8 cellular contexts compared by ENCODE assay signal in the genomic region with DNA sequence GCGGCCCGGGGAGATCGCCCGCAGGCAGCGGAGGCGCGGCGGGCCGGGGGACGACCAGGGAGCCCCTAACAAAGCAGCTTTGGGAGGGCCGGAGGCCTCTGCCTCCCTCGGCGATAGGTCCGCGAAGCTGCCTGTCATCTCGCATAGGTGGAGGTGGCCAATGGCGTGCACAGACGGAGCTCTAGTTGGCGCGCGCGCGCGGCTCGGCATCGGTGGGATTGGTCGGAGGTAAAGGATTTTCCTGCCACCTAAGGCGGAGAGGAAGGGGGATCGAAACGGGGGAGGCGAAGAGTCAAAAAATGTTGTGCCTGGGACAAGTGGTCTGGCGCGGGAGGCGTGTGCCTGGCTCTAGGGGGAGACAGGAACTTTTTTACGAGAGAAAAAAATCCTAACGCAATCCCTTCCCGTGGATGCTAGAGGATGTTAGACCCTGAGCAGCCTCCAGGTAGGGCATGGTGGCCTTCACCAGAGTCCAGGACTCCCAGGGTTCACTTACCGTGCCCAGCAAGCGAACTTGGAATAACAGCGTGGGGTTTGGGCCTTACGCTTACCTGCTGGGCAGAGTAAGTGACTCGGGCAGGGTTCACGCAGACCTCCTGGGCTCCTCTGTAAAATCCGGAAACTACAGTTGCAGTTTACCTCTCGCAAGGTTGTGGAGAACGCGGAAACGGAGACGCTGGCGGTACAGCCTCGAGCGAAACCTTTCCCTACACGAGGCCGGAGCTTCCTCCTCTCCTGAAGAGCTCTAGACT.
DNase-seq lines count a peak whose midpoint lies in the region; TF ChIP-seq lines count a peak whose summit lies in the region.

No MANE protein-coding gene starts in this region.

- H3K9me3 ChIP-seq in DOHH2 (ENCODE audit: control insufficient read depth, insufficient read depth, low read length): no peaks in the 10 kb centered on the region
- H3K9me3 ChIP-seq in right atrium auricular region: no peaks in the 10 kb centered on the region
- no peaks in the 10 kb centered on the region for H3K9me3 ChIP-seq in vagina

- H3K27ac ChIP-seq in DOHH2 (ENCODE audit: low read depth, low read length): peak overlapping the region; percentile 67
- H3K27ac ChIP-seq in right atrium auricular region: no peak overlapping the region
- H3K27ac ChIP-seq in vagina: no peak overlapping the region

- H3K4me1 ChIP-seq in DOHH2 (ENCODE audit: control insufficient read depth, low read length) (peaks cover 21% of the 10 kb centered on the region), right atrium auricular region (peaks cover 0 to 14% of the 10 kb centered on the region in 2 donors), vagina (peaks cover 24% of the 10 kb centered on the region)

- H3K4me3 ChIP-seq in DOHH2 (ENCODE audit: low read length) (peak overlapping the region; percentile 87), right atrium auricular region (peak overlapping the region; percentile 40 to 61), vagina (peak overlapping the region; percentile 55 to 61)

- H3K36me3 ChIP-seq in DOHH2 (ENCODE audit: control insufficient read depth, low read length) (peaks cover 13% of the 10 kb centered on the region), right atrium auricular region (no peaks in the 10 kb centered on the region), vagina (no peaks in the 10 kb centered on the region)

- intact Hi-C loops in vagina (cut with DNase I): no loop called here

- H3K27me3 ChIP-seq in DOHH2 (ENCODE audit: control insufficient read depth, low read length) (peaks cover 8% of the 10 kb centered on the region), right atrium auricular region (peaks cover 6 to 14% of the 10 kb centered on the region in 2 donors), vagina (no peaks in the 10 kb centered on the region)

- no peak for TF ChIP-seq POLR2A in vagina (IDR thresholded peaks at IDR 0.05)

- H3K4me2 ChIP-seq in DOHH2 (ENCODE audit: low read length): peak overlapping the region; percentile 71

- peaks cover 11% of the 10 kb centered on the region for H3F3A ChIP-seq in DOHH2 (ENCODE audit: control insufficient read depth, insufficient read depth)

- TF ChIP-seq CTCF in DOHH2 (IDR thresholded peaks at IDR 0.05; ENCODE audit: low read depth, low read length, poor library complexity, severe bottlenecking): no peak
- TF ChIP-seq CTCF in right atrium auricular region (IDR thresholded peaks at IDR 0.05): no peak
- TF ChIP-seq CTCF in vagina (IDR thresholded peaks at IDR 0.05): no peak

- H4K20me1 ChIP-seq in DOHH2 (ENCODE audit: control insufficient read depth, insufficient read depth, low read depth, low read length): no peaks in the 10 kb centered on the region

- DNase-seq in H4 (ENCODE audit: low spot score) (peak; percentile 94), NCI-H1048 (lab: John Stamatoyannopoulos, UW) (peak; percentile 93), T-helper 1 cell (peak; percentile 72 to 93 (median 74)), anterior cingulate cortex (lab: John Stamatoyannopoulos, UW) (peak; percentile 67 to 97 (median 93)), right atrium auricular region (ENCODE audit: low spot score) (peak; percentile 86), renal cortical epithelial cell (ENCODE audit: low read depth) (peak; percentile 77), vagina (ENCODE audit: extremely low spot score in 2 of 2) (peak in 1 of 2 donors; percentile 89)

- H3K79me2 ChIP-seq in DOHH2 (ENCODE audit: control insufficient read depth, low read length): peaks cover 45% of the 10 kb centered on the region

- no peaks in the 10 kb centered on the region for H3K9me2 ChIP-seq in DOHH2 (replicated peaks; ENCODE audit: control insufficient read depth, low read length)
